In genomic region chr7:94509879-94510581, GRCh38 we compare ENCODE assay signal across 8 cellular contexts. TPM values are rescaled to one million over a fixed set of nuclear protein-coding genes. Genes with fewer than 3 reads are reported as not detected.
DNase-seq lines count a peak whose midpoint lies in the region; ATAC-seq and TF ChIP-seq lines count a peak whose summit lies in the region.

No MANE protein-coding gene starts in this region.

- H3K4me1 ChIP-seq in right atrium auricular region: peaks cover 0 to 42% of the 10 kb centered on the region in 2 donors
- peaks cover 0 to 8% of the 10 kb centered on the region in 2 donors for H3K4me1 ChIP-seq in aorta (ENCODE audit: control insufficient read depth in 1 of 2, insufficient read depth in 2 of 2, low read length in 2 of 2)

- peak; percentile 29; the same call in 1 of the 2 replicates for TF ChIP-seq CTCF in GM12875 (IDR thresholded peaks at IDR 0.05; ENCODE audit: borderline replicate concordance, insufficient read depth, low read depth, low read length)
- TF ChIP-seq CTCF in right atrium auricular region (IDR thresholded peaks at IDR 0.05): peak in 1 of 2 donors; percentile 39

- DNase-seq in NAMALWA (ENCODE audit: low spot score) (peak; percentile 90), T follicular helper cell (ENCODE audit: low read depth) (peak; percentile 42), amniotic stem cell (lab: John Stamatoyannopoulos, UW) (peak; percentile 25), right atrium auricular region (ENCODE audit: low spot score) (peak; percentile 71), putamen (ENCODE audit: low spot score) (peak; percentile 79), aorta (peak; percentile 76 to 87)

- WGBS in aorta, 2 donors: 1% methylated on average over 51 to 77 of the region's 77 CpGs

- H3K4me3 ChIP-seq in GM12875 (ENCODE audit: low read depth, low read length) (peak overlapping the region; percentile 94), right atrium auricular region (peak overlapping the region; percentile 72 to 74), aorta (ENCODE audit: low read length in 2 of 2) (peak overlapping the region; percentile 31 to 79)

- H3K36me3 ChIP-seq in right atrium auricular region (no peaks in the 10 kb centered on the region), aorta (ENCODE audit: control insufficient read depth in 1 of 2, insufficient read depth in 2 of 2, low read length in 1 of 2) (no peaks in the 10 kb centered on the region)

- intact Hi-C loops in aorta (cut with DNase I): loop anchor here (5.0 to 10.0 kb wide), 2 partner anchors 145 to 147 kb away; partner anchors contain the start of gene SGCE (in 2 of the 2)

- H3K27me3 ChIP-seq in right atrium auricular region: no peaks in the 10 kb centered on the region
- H3K27me3 ChIP-seq in aorta (ENCODE audit: control insufficient read depth in 1 of 2, insufficient read depth in 2 of 2, low read length in 1 of 2): no peaks in the 10 kb centered on the region

- ATAC-seq in HG02588 (IDR thresholded peaks at IDR 0.05; ENCODE audit: unreplicated experiment) (peak; percentile 79), aorta (ENCODE audit: low FRiP score) (peak; percentile 86)

- H3K27ac ChIP-seq in right atrium auricular region (peak overlapping the region; percentile 95 to 96), aorta (ENCODE audit: low read depth in 1 of 2, low read length in 2 of 2) (peak overlapping the region; percentile 38 to 84)

- H3K9me3 ChIP-seq in right atrium auricular region (no peaks in the 10 kb centered on the region), aorta (ENCODE audit: control insufficient read depth, low read length) (no peaks in the 10 kb centered on the region)

RNA-seq across cellular contexts. Expression of gene CASD1, which starts 0.4 kb away (rescaled TPM):
- total RNA-seq in right atrium auricular region: 10 to 100 TPM; 15.6 to 25.5 TPM
- 10 to 100 TPM; 17.1 to 25.2 TPM for total RNA-seq in aorta
- polyA plus RNA-seq in aorta: 10 to 100 TPM in 1 of 2 donors, 1 to 10 TPM in 1; 9.5 to 13.3 TPM

Comparison
In these comparisons a context has a peak if more than half of its experiments do, and no peak if none do; other contexts are left out.
1. Peak in every context shown above with its lines: DNase-seq, ATAC-seq, H3K4me3 ChIP-seq and H3K27ac ChIP-seq.
2. DNase-seq: peak in every context shown above with its lines; median percentile 90 in NAMALWA; 82 in aorta; 79 in putamen; 71 in right atrium auricular region; 42 in T follicular helper cell; 25 in amniotic stem cell.